ENCODE assay signal across 19 cellular contexts in the genomic region with DNA sequence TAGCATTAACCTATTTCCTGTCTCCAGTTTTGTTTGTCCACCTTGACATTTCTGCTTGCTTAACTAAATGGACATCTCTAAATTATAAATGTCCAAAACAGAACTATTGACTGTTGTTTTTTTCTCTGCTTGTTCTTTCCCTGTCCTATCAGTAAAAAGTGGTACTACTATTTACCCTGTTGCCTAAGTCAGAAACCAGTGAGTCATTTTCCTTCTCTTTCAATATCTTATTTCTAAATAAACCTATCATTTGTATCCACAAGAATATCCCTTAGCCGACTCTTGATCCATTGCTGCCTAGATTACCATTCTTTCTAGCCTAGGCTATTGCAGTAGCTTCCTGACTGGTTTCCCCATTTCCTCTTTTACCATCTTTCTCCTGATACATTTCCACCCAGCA. TPM values are rescaled to one million over a fixed set of nuclear protein-coding genes. Genes with fewer than 3 reads are reported as not detected.
DNase-seq lines count a peak whose midpoint lies in the region; ATAC-seq, FAIRE-seq and TF ChIP-seq lines count a peak whose summit lies in the region.
"Had no signal": no experiment of that assay in that cellular context is flagged by ENCODE, and none has a peak within 500 bp of the region (broad histone marks: within the 10 kb centered on the region; RNA-seq: fewer than 3 reads in every experiment).

No MANE protein-coding gene starts in this region.

- H3K79me2 ChIP-seq in endothelial cell of umbilical vein (ENCODE audit: control insufficient read depth, insufficient read depth, low read length) = peaks cover 56% of the 10 kb centered on the region

- peaks cover 5% of the 10 kb centered on the region for H4K20me1 ChIP-seq in endothelial cell of umbilical vein (replicated peaks; ENCODE audit: control insufficient read depth, extremely low read depth, insufficient read depth, low read length)

- no peak for FAIRE-seq in endothelial cell of umbilical vein (lab: Jason Lieb, UNC)

- peak overlapping the region; percentile 8 for H3K4me2 ChIP-seq in endothelial cell of umbilical vein (ENCODE audit: insufficient read depth, low read length)

- H3K36me3 Mint-ChIP-seq in activated naive CD4-positive, alpha-beta T cell treated with anti-CD3 and anti-CD28 coated beads, Interleukin-2, amount 50 U/mL, for 24 hours = peaks cover 26% of the 10 kb centered on the region
- H3K36me3 Mint-ChIP-seq in T-cell = peaks cover 32% of the 10 kb centered on the region

- H3K27me3 ChIP-seq in endothelial cell of umbilical vein (ENCODE audit: control insufficient read depth in 2 of 2, insufficient read depth in 2 of 2, low read length in 2 of 2) (no peaks in the 10 kb centered on the region), tibial artery (no peaks in the 10 kb centered on the region)
- H3K27me3 ChIP-seq: breast epithelium, SJSA1 had no signal

- H3K4me3 Mint-ChIP-seq in activated naive CD4-positive, alpha-beta T cell treated with anti-CD3 and anti-CD28 coated beads, Interleukin-2, amount 50 U/mL, for 24 hours = no peak overlapping the region
- H3K4me3 Mint-ChIP-seq in T-cell = no peak overlapping the region

- ATAC-seq in T-cell (replicated peaks in 1 of 4) = no peak
- no peak for ATAC-seq in left lobe of liver
- no peak for ATAC-seq in mucosa of descending colon
- ATAC-seq: psoas muscle had no signal

- TF ChIP-seq CTCF in endothelial cell of umbilical vein (IDR thresholded peaks at IDR 0.05; ENCODE audit: extremely low read depth in 1 of 2, insufficient read depth in 1 of 2, low read depth in 1 of 2, low read length in 2 of 2) (no peak), tibial artery (IDR thresholded peaks at IDR 0.05) (no peak), mucosa of descending colon (IDR thresholded peaks at IDR 0.05) (no peak)

- no peak for TF ChIP-seq POLR2A in endothelial cell of umbilical vein (IDR thresholded peaks at IDR 0.05; ENCODE audit: low read depth, low read length)

- H3K9me3 ChIP-seq in endothelial cell of umbilical vein (replicated peaks; ENCODE audit: control insufficient read depth, insufficient read depth, low read length) = no peaks in the 10 kb centered on the region
- H3K9me3 ChIP-seq in tibial artery = no peaks in the 10 kb centered on the region
- H3K9me3 ChIP-seq in mucosa of descending colon = no peaks in the 10 kb centered on the region
- H3K9me3 ChIP-seq: breast epithelium, psoas muscle, SJSA1 had no signal

- peaks cover 6 to 8% of the 10 kb centered on the region in 2 experiments for H3K36me3 ChIP-seq in endothelial cell of umbilical vein (ENCODE audit: control insufficient read depth in 2 of 2, extremely low read depth in 1 of 2, insufficient read depth in 2 of 2, low read length in 2 of 2)
- peaks cover 22 to 41% (median 22%) of the 10 kb centered on the region in 3 donors for H3K36me3 ChIP-seq in tibial artery
- no peaks in the 10 kb centered on the region for H3K36me3 ChIP-seq in mucosa of descending colon (ENCODE audit: low read depth)

- intact Hi-C loops in endothelial cell of umbilical vein (cut with micrococcal nuclease) (no loop called here), tibial artery (cut with DNase I; ENCODE audit: low total_unique reads) (no loop called here), mucosa of descending colon (cut with DNase I, micrococcal nuclease) (no loop called here)

- H3K4me1 Mint-ChIP-seq in activated naive CD4-positive, alpha-beta T cell treated with anti-CD3 and anti-CD28 coated beads, Interleukin-2, amount 50 U/mL, for 24 hours = peaks cover 63% of the 10 kb centered on the region
- peaks cover 59 to 65% (median 59%) of the 10 kb centered on the region in 3 donors for H3K4me1 Mint-ChIP-seq in T-cell

- H3K27me3 Mint-ChIP-seq in activated naive CD4-positive, alpha-beta T cell treated with anti-CD3 and anti-CD28 coated beads, Interleukin-2, amount 50 U/mL, for 24 hours = no peaks in the 10 kb centered on the region
- no peaks in the 10 kb centered on the region for H3K27me3 Mint-ChIP-seq in T-cell

- no peak for DNase-seq in activated naive CD4-positive, alpha-beta T cell treated with anti-CD3 and anti-CD28 coated beads, Interleukin-2, amount 50 U/mL, for 16 hours
- DNase-seq in T-cell (no peak), endothelial cell of umbilical vein (ENCODE audit: low read depth, low spot score) (peak; percentile 37), tibial artery (no peak), SK-N-DZ (ENCODE audit: low spot score) (no peak), left lobe of liver (ENCODE audit: low spot score) (no peak), mucosa of descending colon (no peak)
- DNase-seq: activated CD8-positive, alpha-beta memory T cell treated with anti-CD3 and anti-CD28 coated beads for 24 hours; activated naive CD4-positive, alpha-beta T cell; DMS153; effector memory CD4-positive, alpha-beta T cell; foreskin fibroblast; KG1; NCI-H1694; psoas muscle; stimulated activated CD4-positive, alpha-beta T cell treated with anti-CD3 and anti-CD28 coated beads, Interleukin-12 subunit alpha, Interleukin-12 subunit beta, amount 100 ng/mL, for 4 hours had no signal

- peaks cover 37% of the 10 kb centered on the region for H3K4me1 ChIP-seq in endothelial cell of umbilical vein (ENCODE audit: control insufficient read depth, extremely low read depth, insufficient read depth, low read length)
- H3K4me1 ChIP-seq in tibial artery = peaks cover 0 to 36% (median 16%) of the 10 kb centered on the region in 4 donors
- no peaks in the 10 kb centered on the region for H3K4me1 ChIP-seq in mucosa of descending colon (ENCODE audit: low read depth)
- H3K4me1 ChIP-seq: psoas muscle had no signal

- dilution Hi-C loops in endothelial cell of umbilical vein (cut with MboI; ENCODE audit: extremely low pct_ligation_motif_present, low sequenced_read_pairs) = no loop called here

- H3K27ac ChIP-seq in endothelial cell of umbilical vein (ENCODE audit: insufficient read depth, low read depth, low read length) = no peak overlapping the region
- H3K27ac ChIP-seq in tibial artery = peak overlapping the region; percentile 0 to 74
- H3K27ac ChIP-seq: psoas muscle, SJSA1 had no signal

- no peak overlapping the region for H3K9ac ChIP-seq in endothelial cell of umbilical vein (replicated peaks; ENCODE audit: extremely low read depth, insufficient read depth, low read length)

- H3K9me1 ChIP-seq in endothelial cell of umbilical vein (replicated peaks; ENCODE audit: control insufficient read depth, extremely low read depth, insufficient read depth, low read length) = no peaks in the 10 kb centered on the region

- no peak overlapping the region for H2AFZ ChIP-seq in endothelial cell of umbilical vein (ENCODE audit: low read depth, low read length)

- CTCF ChIA-PET in T-cell (lab: Charles Lee) = interaction anchor here in 1 of 2 donors (1.1 to 1.5 kb wide), 2 partner anchors 9 to 44 kb away, joined by 3 read pairs; no protein-coding TSS in a partner anchor
- CTCF ChIA-PET in endothelial cell of umbilical vein (lab: Charles Lee) = no interaction called here

- POLR2A ChIA-PET in T-cell (lab: Charles Lee) = no interaction called here
- POLR2A ChIA-PET in endothelial cell of umbilical vein (lab: Charles Lee) = interaction anchor here (0.8 kb wide), 1 partner anchor 22 kb away, joined by 3 read pairs; the partner anchor contains the start of gene MIER1

- H3K9me3 Mint-ChIP-seq in activated naive CD4-positive, alpha-beta T cell treated with anti-CD3 and anti-CD28 coated beads, Interleukin-2, amount 50 U/mL, for 24 hours = no peaks in the 10 kb centered on the region
- no peaks in the 10 kb centered on the region for H3K9me3 Mint-ChIP-seq in T-cell

- no peak overlapping the region for H3K4me3 ChIP-seq in endothelial cell of umbilical vein (replicated peaks in 1 of 3; ENCODE audit: insufficient read depth in 1 of 3, low read depth in 1 of 3, low read length in 3 of 3)
- no peak overlapping the region for H3K4me3 ChIP-seq in tibial artery
- no peak overlapping the region for H3K4me3 ChIP-seq in mucosa of descending colon
- H3K4me3 ChIP-seq: breast epithelium, psoas muscle, SJSA1 had no signal

- H3K27ac Mint-ChIP-seq in activated naive CD4-positive, alpha-beta T cell treated with anti-CD3 and anti-CD28 coated beads, Interleukin-2, amount 50 U/mL, for 24 hours = peak overlapping the region; percentile 88
- H3K27ac Mint-ChIP-seq in T-cell = peak overlapping the region; percentile 23 to 72

- BruUV-seq in endothelial cell of umbilical vein (replicated peaks; lab: Mats Ljungman, UMichigan) = no TSS peak

TF ChIP-seq in endothelial cell of umbilical vein, 7 proteins besides CTCF, POLR2A, EP300 and RAD21:
- TF ChIP-seq FOS (IDR thresholded peaks at IDR 0.05; ENCODE audit: borderline replicate concordance, insufficient read depth, low read length) (peak; percentile 37), EZH2 (IDR thresholded peaks at IDR 0.05; ENCODE audit: borderline replicate concordance, low read depth, low read length, severe bottlenecking) (no peak)

RNA-seq across cellular contexts. Expression of gene MIER1, which starts 22.5 kb away (rescaled TPM):
- 10 to 100 TPM; 55.3 to 77.1 (median 58.1) TPM for total RNA-seq in T-cell
- total RNA-seq in endothelial cell of umbilical vein = 36.8 and 38.5 TPM in 2 replicates
- polyA plus RNA-seq in endothelial cell of umbilical vein = 5.5 and 7.3 TPM in 2 replicates
- 8.9 and 10.0 TPM in 2 replicates for polyA plus RNA-seq in endothelial cell of umbilical vein (2011; cell fraction: cytosol; rRNA removed)
- polyA plus RNA-seq in endothelial cell of umbilical vein (2011; cell fraction: nucleus; rRNA removed) = 15.3 and 21.9 TPM in 2 replicates
- 19.8 and 25.9 TPM in 2 replicates for polyA plus RNA-seq in endothelial cell of umbilical vein (2012)
- polyA minus RNA-seq in endothelial cell of umbilical vein = 23.9 and 24.9 TPM in 2 replicates
- 23.9 TPM for polyA minus RNA-seq in endothelial cell of umbilical vein (2011; cell fraction: cytosol; rRNA and poly(A)+ RNA removed)
- 64.4 and 88.3 TPM in 2 replicates for polyA minus RNA-seq in endothelial cell of umbilical vein (2011; cell fraction: nucleus; rRNA and poly(A)+ RNA removed)
- polyA plus RNA-seq in SK-N-DZ (2014; cell fraction: cytosol; rRNA removed) = 10.8 and 10.9 TPM in 2 replicates
- polyA plus RNA-seq in SK-N-DZ (2014; cell fraction: nucleus; rRNA removed) = 12.2 and 13.8 TPM in 2 replicates
- total RNA-seq in left lobe of liver = 12.7 TPM
- total RNA-seq in mucosa of descending colon = 10 to 100 TPM; 73.2 to 78.2 (median 77.2) TPM

RNA-seq across cellular contexts. Expression of gene DNAI4, which starts 22.6 kb away (rescaled TPM):
- total RNA-seq in T-cell = 10 to 100 TPM in 1 of 5 donors, 1 to 10 TPM in 4; 5.6 to 11.7 (median 7.7) TPM
- total RNA-seq in endothelial cell of umbilical vein = 3.3 and 4.8 TPM in 2 replicates
- 0.46 and 0.51 TPM in 2 replicates for polyA plus RNA-seq in endothelial cell of umbilical vein
- polyA plus RNA-seq in endothelial cell of umbilical vein (2011; cell fraction: cytosol; rRNA removed) = 0.71 and 0.86 TPM in 2 replicates
- 0.62 and 1.7 TPM in 2 replicates for polyA plus RNA-seq in endothelial cell of umbilical vein (2011; cell fraction: nucleus; rRNA removed)
- 0.38 and 5.2 TPM in 2 replicates for polyA plus RNA-seq in endothelial cell of umbilical vein (2012)
- 0.73 and 0.85 TPM in 2 replicates for polyA minus RNA-seq in endothelial cell of umbilical vein
- not detected for polyA minus RNA-seq in endothelial cell of umbilical vein (2011; cell fraction: cytosol; rRNA and poly(A)+ RNA removed)
- 1.4 and 1.7 TPM in 2 replicates for polyA minus RNA-seq in endothelial cell of umbilical vein (2011; cell fraction: nucleus; rRNA and poly(A)+ RNA removed)
- 0.89 and 2.5 TPM in 2 replicates for polyA plus RNA-seq in SK-N-DZ (2014; cell fraction: cytosol; rRNA removed)
- polyA plus RNA-seq in SK-N-DZ (2014; cell fraction: nucleus; rRNA removed) = 1.5 and 3.6 TPM in 2 replicates
- total RNA-seq in left lobe of liver = 1.4 TPM
- 10 to 100 TPM; 14.8 to 38.0 (median 25.1) TPM for total RNA-seq in mucosa of descending colon
